In genomic region chr15:81295466-81296145, GRCh38 we compare ENCODE assay signal across 13 cellular contexts. TPM values are rescaled to one million over a fixed set of nuclear protein-coding genes. Genes with fewer than 3 reads are reported as not detected.
DNase-seq lines count a peak whose midpoint lies in the region; ATAC-seq and TF ChIP-seq lines count a peak whose summit lies in the region.
"Had no signal": no experiment of that assay in that cellular context is flagged by ENCODE, and none has a peak within 500 bp of the region (broad histone marks: within the 10 kb centered on the region; RNA-seq: fewer than 3 reads in every experiment).

No MANE protein-coding gene starts in this region.

- peaks cover 17% of the 10 kb centered on the region for H4K20me1 ChIP-seq in Loucy (ENCODE audit: insufficient read depth, low read length, poor library complexity, severe bottlenecking)

- TF ChIP-seq CTCF in Loucy (conservative IDR thresholded peaks at IDR 0.05; ENCODE audit: low read length), result no peak
- no peak for TF ChIP-seq CTCF in dorsolateral prefrontal cortex (IDR thresholded peaks at IDR 0.05 in 54 of 56, conservative IDR thresholded peaks at IDR 0.05 in 2 of 56; ENCODE audit: low read depth in 1 of 56, partially characterized antibody in 56 of 56)

- H3K9me3 Mint-ChIP-seq in activated CD4-positive, alpha-beta T cell treated with anti-CD3 and anti-CD28 coated beads, Interleukin-2, amount 10 ng/mL, durations not matched to agents 24 days and 14 days, result no peaks in the 10 kb centered on the region
- no peaks in the 10 kb centered on the region for H3K9me3 Mint-ChIP-seq in central memory CD8-positive, alpha-beta T cell
- no peaks in the 10 kb centered on the region for H3K9me3 Mint-ChIP-seq in stimulated activated memory B cell treated with anti-CD40 and anti-IgM and Interleukin-4, amounts not matched to agents 10 μg/mL and 1 μg/mL and 100 μg/mL, for 72 hours
- H3K9me3 Mint-ChIP-seq: endodermal cell had no signal

- peak overlapping the region in 8 of 59 donors; percentile 20 to 72 (median 53) for H3K27ac ChIP-seq in dorsolateral prefrontal cortex
- H3K27ac ChIP-seq: VCaP had no signal

- peak overlapping the region; percentile 95 for H3K27ac Mint-ChIP-seq in activated CD4-positive, alpha-beta T cell treated with anti-CD3 and anti-CD28 coated beads, Interleukin-2, amount 10 ng/mL, durations not matched to agents 24 days and 14 days
- peak overlapping the region; percentile 98 for H3K27ac Mint-ChIP-seq in central memory CD8-positive, alpha-beta T cell (ENCODE audit: low read depth)
- peak overlapping the region; percentile 88 for H3K27ac Mint-ChIP-seq in stimulated activated memory B cell treated with anti-CD40 and anti-IgM and Interleukin-4, amounts not matched to agents 10 μg/mL and 1 μg/mL and 100 μg/mL, for 72 hours
- H3K27ac Mint-ChIP-seq: endodermal cell had no signal

- H3K4me2 ChIP-seq in Loucy (ENCODE audit: low read depth, low read length, poor library complexity, severe bottlenecking), result peak overlapping the region; percentile 92

- peaks cover 14% of the 10 kb centered on the region for H3F3A ChIP-seq in Loucy (ENCODE audit: low read depth)

- peaks cover 41% of the 10 kb centered on the region for H3K36me3 Mint-ChIP-seq in activated CD4-positive, alpha-beta T cell treated with anti-CD3 and anti-CD28 coated beads, Interleukin-2, amount 10 ng/mL, durations not matched to agents 24 days and 14 days (ENCODE audit: low read depth)
- peaks cover 40% of the 10 kb centered on the region for H3K36me3 Mint-ChIP-seq in central memory CD8-positive, alpha-beta T cell (ENCODE audit: insufficient read depth)
- peaks cover 61% of the 10 kb centered on the region for H3K36me3 Mint-ChIP-seq in stimulated activated memory B cell treated with anti-CD40 and anti-IgM and Interleukin-4, amounts not matched to agents 10 μg/mL and 1 μg/mL and 100 μg/mL, for 72 hours

- peak overlapping the region; percentile 80 for H3K4me3 ChIP-seq in Loucy (ENCODE audit: low read length, poor library complexity, severe bottlenecking)
- no peak overlapping the region for H3K4me3 ChIP-seq in dorsolateral prefrontal cortex

- H3K27me3 ChIP-seq in Loucy (ENCODE audit: insufficient read depth, low read length, poor library complexity, severe bottlenecking), result no peaks in the 10 kb centered on the region
- no peaks in the 10 kb centered on the region for H3K27me3 ChIP-seq in dorsolateral prefrontal cortex

- no peaks in the 10 kb centered on the region for H3K9me3 ChIP-seq in Loucy (ENCODE audit: insufficient read depth, low read depth, low read length)

- H3K4me1 Mint-ChIP-seq in activated CD4-positive, alpha-beta T cell treated with anti-CD3 and anti-CD28 coated beads, Interleukin-2, amount 10 ng/mL, durations not matched to agents 24 days and 14 days, result peaks cover 73% of the 10 kb centered on the region
- peaks cover 96% of the 10 kb centered on the region for H3K4me1 Mint-ChIP-seq in central memory CD8-positive, alpha-beta T cell
- H3K4me1 Mint-ChIP-seq in stimulated activated memory B cell treated with anti-CD40 and anti-IgM and Interleukin-4, amounts not matched to agents 10 μg/mL and 1 μg/mL and 100 μg/mL, for 72 hours, result peaks cover 88% of the 10 kb centered on the region

- no peak overlapping the region for H2AFZ ChIP-seq in Loucy (ENCODE audit: low read length)

- H3K4me3 Mint-ChIP-seq in activated CD4-positive, alpha-beta T cell treated with anti-CD3 and anti-CD28 coated beads, Interleukin-2, amount 10 ng/mL, durations not matched to agents 24 days and 14 days, result peak overlapping the region; percentile 94
- peak overlapping the region; percentile 99 for H3K4me3 Mint-ChIP-seq in central memory CD8-positive, alpha-beta T cell
- peak overlapping the region; percentile 97 for H3K4me3 Mint-ChIP-seq in stimulated activated memory B cell treated with anti-CD40 and anti-IgM and Interleukin-4, amounts not matched to agents 10 μg/mL and 1 μg/mL and 100 μg/mL, for 72 hours
- H3K4me3 Mint-ChIP-seq: endodermal cell had no signal

- peaks cover 58% of the 10 kb centered on the region for H3K79me2 ChIP-seq in Loucy (ENCODE audit: insufficient read depth, low read length)

- H3K9me2 ChIP-seq in Loucy (replicated peaks; ENCODE audit: low read depth, low read length), result no peaks in the 10 kb centered on the region

- H3K4me1 ChIP-seq in Loucy (ENCODE audit: insufficient read depth, low read length, poor library complexity, severe bottlenecking), result peaks cover 86% of the 10 kb centered on the region

- intact Hi-C loops in activated CD4-positive, alpha-beta T cell treated with anti-CD3 and anti-CD28 coated beads, Interleukin-2, amount 10 ng/mL, durations not matched to agents 24 days and 14 days (cut with micrococcal nuclease), result loop anchor here (1.0 to 10.0 kb wide), 6 partner anchors 9 to 491 kb away; partner anchors contain the start of gene STARD5
- intact Hi-C loops in dorsolateral prefrontal cortex (cut with DNase I), result no loop called here

- ATAC-seq in central memory CD8-positive, alpha-beta T cell (replicated peaks; ENCODE audit: extremely low read depth, poor library complexity, severe bottlenecking), result no peak
- ATAC-seq in stimulated activated memory B cell treated with anti-CD40 and anti-IgM and Interleukin-4, amounts not matched to agents 10 μg/mL and 1 μg/mL and 100 μg/mL, for 72 hours, result no peak

- H3K9ac ChIP-seq in Loucy (ENCODE audit: low read depth, low read length, poor library complexity, severe bottlenecking), result peak overlapping the region; percentile 84

- no peak for DNase-seq in activated CD4-positive, alpha-beta T cell treated with anti-CD3 and anti-CD28 coated beads, Interleukin-2, amount 10 ng/mL, durations not matched to agents 24 days and 14 days
- no peak for DNase-seq in activated CD4-positive, alpha-beta T cell treated with anti-CD3 and anti-CD28 coated beads for 48 hours
- no peak for DNase-seq in central memory CD8-positive, alpha-beta T cell (ENCODE audit: low spot score in 2 of 2)
- no peak for DNase-seq in dorsolateral prefrontal cortex
- DNase-seq in NCI-H1417 treated with DMSO at 0.1 percent for 48 hours (lab: John Stamatoyannopoulos, UW), result no peak
- no peak for DNase-seq in germinal center (ENCODE audit: low spot score)
- DNase-seq: aorta, endodermal cell, NCI-H2081 treated with DMSO at 0.1 percent for 48 hours had no signal

- H3K27me3 Mint-ChIP-seq in activated CD4-positive, alpha-beta T cell treated with anti-CD3 and anti-CD28 coated beads, Interleukin-2, amount 10 ng/mL, durations not matched to agents 24 days and 14 days, result no peaks in the 10 kb centered on the region
- H3K27me3 Mint-ChIP-seq in central memory CD8-positive, alpha-beta T cell, result no peaks in the 10 kb centered on the region
- H3K27me3 Mint-ChIP-seq in stimulated activated memory B cell treated with anti-CD40 and anti-IgM and Interleukin-4, amounts not matched to agents 10 μg/mL and 1 μg/mL and 100 μg/mL, for 72 hours, result no peaks in the 10 kb centered on the region

- no peaks in the 10 kb centered on the region for H3K36me3 ChIP-seq in Loucy (ENCODE audit: insufficient read depth, low read length)

RNA-seq across cellular contexts. Expression of gene STARD5, which starts 28.3 kb away (rescaled TPM):
- total RNA-seq in activated CD4-positive, alpha-beta T cell treated with anti-CD3 and anti-CD28 coated beads, Interleukin-2, amount 10 ng/mL, durations not matched to agents 24 days and 14 days, result 4.6 and 5.8 TPM in 2 replicates
- 10 to 100 TPM in 53 of 120 experiments, 1 to 10 TPM in 67; 4.8 to 16.1 (median 9.5) TPM for total RNA-seq in dorsolateral prefrontal cortex
- total RNA-seq: G401 had no signal
